Comparison of ENCODE assay signal across 1 cellular context in the genomic region with DNA sequence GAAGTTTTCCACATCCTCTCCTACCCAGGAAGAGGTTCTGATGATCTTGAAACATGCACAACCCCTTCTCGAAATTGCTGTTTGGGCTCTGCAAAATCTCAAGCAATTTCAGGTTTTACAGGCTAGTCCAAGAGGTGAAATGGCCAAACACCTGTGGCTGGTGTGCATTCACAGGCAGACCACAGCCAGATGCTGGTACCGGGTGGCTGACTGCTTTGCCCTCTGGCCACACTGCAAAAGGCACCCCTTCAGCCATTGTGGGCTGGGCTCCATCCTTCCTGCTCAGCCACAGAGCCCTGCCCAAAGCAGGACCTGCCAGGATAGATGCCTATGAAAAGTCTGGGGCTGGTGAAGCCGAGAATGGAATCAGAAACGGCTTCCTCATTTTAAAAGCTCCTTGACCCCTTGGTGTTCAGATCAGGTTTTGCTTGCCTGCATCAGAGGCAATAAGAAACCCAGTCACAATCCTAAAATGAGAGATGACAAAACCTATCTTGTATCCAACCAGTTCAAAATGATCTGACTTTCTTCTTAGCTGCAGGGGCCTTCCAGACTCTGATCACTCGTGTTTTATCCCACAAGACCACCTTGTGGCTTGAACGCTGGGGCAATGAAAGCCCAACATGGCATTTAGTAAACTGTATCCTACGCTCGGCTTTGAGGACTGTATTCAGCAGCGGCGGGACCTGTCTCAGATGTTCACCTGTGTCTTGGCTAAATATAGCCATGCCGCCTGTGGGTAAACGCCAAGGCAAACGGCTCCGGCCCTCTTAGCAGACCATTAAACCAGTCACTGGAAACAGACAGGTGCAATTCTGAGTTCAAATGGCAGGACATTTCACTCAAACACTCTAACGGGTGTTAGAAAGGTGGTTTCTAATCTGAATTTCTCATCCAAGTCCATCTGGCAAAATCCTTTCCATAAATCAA.
TF ChIP-seq lines count a peak whose summit lies in the region.

No MANE protein-coding gene starts in this region.

TF ChIP-seq in GM23338, 12 proteins besides CTCF, POLR2A, EP300 and RAD21:
- TF ChIP-seq, protein P1, sequence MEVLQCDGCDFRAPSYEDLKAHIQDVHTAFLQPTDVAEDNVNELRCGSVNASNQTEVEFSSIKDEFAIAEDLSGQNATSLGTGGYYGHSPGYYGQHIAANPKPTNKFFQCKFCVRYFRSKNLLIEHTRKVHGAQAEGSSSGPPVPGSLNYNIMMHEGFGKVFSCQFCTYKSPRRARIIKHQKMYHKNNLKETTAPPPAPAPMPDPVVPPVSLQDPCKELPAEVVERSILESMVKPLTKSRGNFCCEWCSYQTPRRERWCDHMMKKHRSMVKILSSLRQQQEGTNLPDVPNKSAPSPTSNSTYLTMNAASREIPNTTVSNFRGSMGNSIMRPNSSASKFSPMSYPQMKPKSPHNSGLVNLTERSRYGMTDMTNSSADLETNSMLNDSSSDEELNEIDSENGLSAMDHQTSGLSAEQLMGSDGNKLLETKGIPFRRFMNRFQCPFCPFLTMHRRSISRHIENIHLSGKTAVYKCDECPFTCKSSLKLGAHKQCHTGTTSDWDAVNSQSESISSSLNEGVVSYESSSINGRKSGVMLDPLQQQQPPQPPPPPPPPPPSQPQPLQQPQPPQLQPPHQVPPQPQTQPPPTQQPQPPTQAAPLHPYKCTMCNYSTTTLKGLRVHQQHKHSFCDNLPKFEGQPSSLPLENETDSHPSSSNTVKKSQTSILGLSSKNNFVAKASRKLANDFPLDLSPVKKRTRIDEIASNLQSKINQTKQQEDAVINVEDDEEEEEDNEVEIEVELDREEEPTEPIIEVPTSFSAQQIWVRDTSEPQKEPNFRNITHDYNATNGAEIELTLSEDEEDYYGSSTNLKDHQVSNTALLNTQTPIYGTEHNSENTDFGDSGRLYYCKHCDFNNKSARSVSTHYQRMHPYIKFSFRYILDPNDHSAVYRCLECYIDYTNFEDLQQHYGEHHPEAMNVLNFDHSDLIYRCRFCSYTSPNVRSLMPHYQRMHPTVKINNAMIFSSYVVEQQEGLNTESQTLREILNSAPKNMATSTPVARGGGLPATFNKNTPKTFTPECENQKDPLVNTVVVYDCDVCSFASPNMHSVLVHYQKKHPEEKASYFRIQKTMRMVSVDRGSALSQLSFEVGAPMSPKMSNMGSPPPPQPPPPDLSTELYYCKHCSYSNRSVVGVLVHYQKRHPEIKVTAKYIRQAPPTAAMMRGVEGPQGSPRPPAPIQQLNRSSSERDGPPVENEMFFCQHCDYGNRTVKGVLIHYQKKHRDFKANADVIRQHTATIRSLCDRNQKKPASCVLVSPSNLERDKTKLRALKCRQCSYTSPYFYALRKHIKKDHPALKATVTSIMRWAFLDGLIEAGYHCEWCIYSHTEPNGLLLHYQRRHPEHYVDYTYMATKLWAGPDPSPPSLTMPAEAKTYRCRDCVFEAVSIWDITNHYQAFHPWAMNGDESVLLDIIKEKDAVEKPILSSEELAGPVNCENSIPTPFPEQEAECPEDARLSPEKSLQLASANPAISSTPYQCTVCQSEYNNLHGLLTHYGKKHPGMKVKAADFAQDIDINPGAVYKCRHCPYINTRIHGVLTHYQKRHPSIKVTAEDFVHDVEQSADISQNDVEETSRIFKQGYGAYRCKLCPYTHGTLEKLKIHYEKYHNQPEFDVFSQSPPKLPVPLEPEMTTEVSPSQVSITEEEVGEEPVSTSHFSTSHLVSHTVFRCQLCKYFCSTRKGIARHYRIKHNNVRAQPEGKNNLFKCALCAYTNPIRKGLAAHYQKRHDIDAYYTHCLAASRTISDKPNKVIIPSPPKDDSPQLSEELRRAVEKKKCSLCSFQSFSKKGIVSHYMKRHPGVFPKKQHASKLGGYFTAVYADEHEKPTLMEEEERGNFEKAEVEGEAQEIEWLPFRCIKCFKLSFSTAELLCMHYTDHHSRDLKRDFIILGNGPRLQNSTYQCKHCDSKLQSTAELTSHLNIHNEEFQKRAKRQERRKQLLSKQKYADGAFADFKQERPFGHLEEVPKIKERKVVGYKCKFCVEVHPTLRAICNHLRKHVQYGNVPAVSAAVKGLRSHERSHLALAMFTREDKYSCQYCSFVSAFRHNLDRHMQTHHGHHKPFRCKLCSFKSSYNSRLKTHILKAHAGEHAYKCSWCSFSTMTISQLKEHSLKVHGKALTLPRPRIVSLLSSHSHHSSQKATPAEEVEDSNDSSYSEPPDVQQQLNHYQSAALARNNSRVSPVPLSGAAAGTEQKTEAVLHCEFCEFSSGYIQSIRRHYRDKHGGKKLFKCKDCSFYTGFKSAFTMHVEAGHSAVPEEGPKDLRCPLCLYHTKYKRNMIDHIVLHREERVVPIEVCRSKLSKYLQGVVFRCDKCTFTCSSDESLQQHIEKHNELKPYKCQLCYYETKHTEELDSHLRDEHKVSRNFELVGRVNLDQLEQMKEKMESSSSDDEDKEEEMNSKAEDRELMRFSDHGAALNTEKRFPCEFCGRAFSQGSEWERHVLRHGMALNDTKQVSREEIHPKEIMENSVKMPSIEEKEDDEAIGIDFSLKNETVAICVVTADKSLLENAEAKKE (CRISPR knock-in tag; IDR thresholded peaks at IDR 0.05), result no peak
- TF ChIP-seq CREB1 (CRISPR knock-in tag; IDR thresholded peaks at IDR 0.05; ENCODE audit: low read depth) (no peak), NANOG (IDR thresholded peaks at IDR 0.05; ENCODE audit: borderline replicate concordance) (no peak), STAT1 (IDR thresholded peaks at IDR 0.05; ENCODE audit: unreplicated experiment) (no peak), JUNB (IDR thresholded peaks at IDR 0.05; ENCODE audit: unreplicated experiment) (no peak), EZH2phosphoT487 (IDR thresholded peaks at IDR 0.05; ENCODE audit: unreplicated experiment) (no peak), ZNF331 (CRISPR knock-in tag; IDR thresholded peaks at IDR 0.05; ENCODE audit: low read depth) (no peak), ZNF114 (CRISPR knock-in tag; IDR thresholded peaks at IDR 0.05) (no peak), EZH2 (IDR thresholded peaks at IDR 0.05; ENCODE audit: low read depth, unreplicated experiment) (no peak), POLR2AphosphoS5 (IDR thresholded peaks at IDR 0.05; ENCODE audit: low read depth) (no peak)
- TF ChIP-seq, protein P2, sequence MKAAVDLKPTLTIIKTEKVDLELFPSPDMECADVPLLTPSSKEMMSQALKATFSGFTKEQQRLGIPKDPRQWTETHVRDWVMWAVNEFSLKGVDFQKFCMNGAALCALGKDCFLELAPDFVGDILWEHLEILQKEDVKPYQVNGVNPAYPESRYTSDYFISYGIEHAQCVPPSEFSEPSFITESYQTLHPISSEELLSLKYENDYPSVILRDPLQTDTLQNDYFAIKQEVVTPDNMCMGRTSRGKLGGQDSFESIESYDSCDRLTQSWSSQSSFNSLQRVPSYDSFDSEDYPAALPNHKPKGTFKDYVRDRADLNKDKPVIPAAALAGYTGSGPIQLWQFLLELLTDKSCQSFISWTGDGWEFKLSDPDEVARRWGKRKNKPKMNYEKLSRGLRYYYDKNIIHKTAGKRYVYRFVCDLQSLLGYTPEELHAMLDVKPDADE (IDR thresholded peaks at IDR 0.05), result no peak
- TF ChIP-seq, protein P3, sequence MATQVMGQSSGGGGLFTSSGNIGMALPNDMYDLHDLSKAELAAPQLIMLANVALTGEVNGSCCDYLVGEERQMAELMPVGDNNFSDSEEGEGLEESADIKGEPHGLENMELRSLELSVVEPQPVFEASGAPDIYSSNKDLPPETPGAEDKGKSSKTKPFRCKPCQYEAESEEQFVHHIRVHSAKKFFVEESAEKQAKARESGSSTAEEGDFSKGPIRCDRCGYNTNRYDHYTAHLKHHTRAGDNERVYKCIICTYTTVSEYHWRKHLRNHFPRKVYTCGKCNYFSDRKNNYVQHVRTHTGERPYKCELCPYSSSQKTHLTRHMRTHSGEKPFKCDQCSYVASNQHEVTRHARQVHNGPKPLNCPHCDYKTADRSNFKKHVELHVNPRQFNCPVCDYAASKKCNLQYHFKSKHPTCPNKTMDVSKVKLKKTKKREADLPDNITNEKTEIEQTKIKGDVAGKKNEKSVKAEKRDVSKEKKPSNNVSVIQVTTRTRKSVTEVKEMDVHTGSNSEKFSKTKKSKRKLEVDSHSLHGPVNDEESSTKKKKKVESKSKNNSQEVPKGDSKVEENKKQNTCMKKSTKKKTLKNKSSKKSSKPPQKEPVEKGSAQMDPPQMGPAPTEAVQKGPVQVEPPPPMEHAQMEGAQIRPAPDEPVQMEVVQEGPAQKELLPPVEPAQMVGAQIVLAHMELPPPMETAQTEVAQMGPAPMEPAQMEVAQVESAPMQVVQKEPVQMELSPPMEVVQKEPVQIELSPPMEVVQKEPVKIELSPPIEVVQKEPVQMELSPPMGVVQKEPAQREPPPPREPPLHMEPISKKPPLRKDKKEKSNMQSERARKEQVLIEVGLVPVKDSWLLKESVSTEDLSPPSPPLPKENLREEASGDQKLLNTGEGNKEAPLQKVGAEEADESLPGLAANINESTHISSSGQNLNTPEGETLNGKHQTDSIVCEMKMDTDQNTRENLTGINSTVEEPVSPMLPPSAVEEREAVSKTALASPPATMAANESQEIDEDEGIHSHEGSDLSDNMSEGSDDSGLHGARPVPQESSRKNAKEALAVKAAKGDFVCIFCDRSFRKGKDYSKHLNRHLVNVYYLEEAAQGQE (IDR thresholded peaks at IDR 0.05; ENCODE audit: unreplicated experiment), result no peak
TF ChIP-seq in GM23338: peak in this region for 0.
